Comparison of ENCODE assay signal across 8 cellular contexts in the genomic region with DNA sequence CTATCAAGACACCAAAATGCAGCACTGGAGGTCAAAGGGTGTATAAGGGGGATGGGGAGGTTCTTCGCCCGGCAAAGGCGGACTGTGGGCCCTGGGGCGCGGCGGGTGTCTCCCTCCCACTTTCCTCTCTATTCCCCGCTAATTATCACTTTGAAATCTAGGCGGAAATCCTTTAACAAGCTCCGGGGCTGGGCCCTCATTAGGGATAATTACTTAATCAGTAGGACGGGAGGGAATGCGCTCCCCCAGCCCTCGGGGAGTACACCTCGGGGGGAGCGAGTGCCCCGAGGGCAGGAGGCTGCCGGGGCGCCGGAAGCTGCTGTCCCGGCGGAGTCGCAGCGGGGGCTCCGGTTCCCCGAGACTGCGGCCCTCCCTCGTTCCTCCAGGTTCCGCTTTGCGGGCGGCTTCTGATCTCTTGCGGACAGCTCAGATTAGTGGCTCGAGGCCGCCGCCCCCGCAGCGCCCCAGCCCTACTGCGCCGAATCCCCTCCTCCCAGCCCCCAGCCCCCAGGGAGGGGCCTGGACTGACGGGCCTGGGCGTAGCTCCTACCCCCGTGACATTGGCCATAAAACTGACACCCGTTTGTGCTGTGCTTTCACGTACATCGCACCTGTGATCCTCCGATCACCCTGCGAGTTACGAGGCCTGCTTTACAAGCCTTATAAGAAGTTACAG. TPM values are rescaled to one million over a fixed set of nuclear protein-coding genes. Genes with fewer than 3 reads are reported as not detected.
DNase-seq lines count a peak whose midpoint lies in the region; ATAC-seq and TF ChIP-seq lines count a peak whose summit lies in the region.

No MANE protein-coding gene starts in this region.

- intact Hi-C loops in Calu3 (cut with micrococcal nuclease; ENCODE audit: unreplicated experiment) = no loop called here
- intact Hi-C loops in PC-3 (cut with micrococcal nuclease) = no loop called here
- intact Hi-C loops in head of caudate nucleus (cut with DNase I) = no loop called here
- intact Hi-C loops in tibial artery (cut with DNase I; ENCODE audit: low total_unique reads) = no loop called here

- H3K9me3 Mint-ChIP-seq in Calu3 (ENCODE audit: low read depth, unreplicated experiment) = peaks cover 7% of the 10 kb centered on the region

- H3K18ac ChIP-seq in trophoblast cell (ENCODE audit: low read length) = no peak overlapping the region

- no peak overlapping the region for H3K4ac ChIP-seq in trophoblast cell (ENCODE audit: low read depth, low read length)

- H3K9me2 ChIP-seq in PC-3 (replicated peaks; ENCODE audit: low read length) = no peaks in the 10 kb centered on the region

- no peak overlapping the region for H2BK12ac ChIP-seq in trophoblast cell (ENCODE audit: low read length)

- H3K14ac ChIP-seq in trophoblast cell (ENCODE audit: low read length) = no peak overlapping the region

- H3K27me3 Mint-ChIP-seq in Calu3 (ENCODE audit: unreplicated experiment) = peaks cover 82% of the 10 kb centered on the region

- no peak overlapping the region for H4K12ac ChIP-seq in trophoblast cell (ENCODE audit: low read depth, low read length)

- H3K4me1 ChIP-seq in PC-3 (ENCODE audit: insufficient read depth, low read length) (peaks cover 17% of the 10 kb centered on the region), trophoblast cell (ENCODE audit: control insufficient read depth in 1 of 2, insufficient read depth in 2 of 2, low read length in 2 of 2) (peaks cover 7 to 15% of the 10 kb centered on the region in 2 experiments), tibial artery (peaks cover 0 to 11% (median 5%) of the 10 kb centered on the region in 4 donors)

- peak overlapping the region; percentile 79 for H3K4me2 ChIP-seq in PC-3 (ENCODE audit: low read length)
- peak overlapping the region; percentile 69 for H3K4me2 ChIP-seq in trophoblast cell (ENCODE audit: low read length)

- H3K23ac ChIP-seq in trophoblast cell (ENCODE audit: low read length) = no peak overlapping the region

- no CpG with 5 or more reads among the region's 46 CpGs for WGBS in trophoblast cell (ENCODE audit: extremely low coverage, insufficient coverage, insufficient read length)

- no peak overlapping the region for H2BK120ac ChIP-seq in trophoblast cell (ENCODE audit: insufficient read depth, low read length, poor library complexity)

- no peak overlapping the region for H3K27ac Mint-ChIP-seq in Calu3 (ENCODE audit: unreplicated experiment)

- no peaks in the 10 kb centered on the region for H3F3A ChIP-seq in PC-3 (ENCODE audit: low read length, unreplicated experiment)

- H3K4me1 Mint-ChIP-seq in Calu3 (ENCODE audit: low read depth, unreplicated experiment) = no peaks in the 10 kb centered on the region

- POLR2A ChIA-PET in PC-3 (lab: Charles Lee; ENCODE audit: unreplicated experiment) = interaction anchor here (0.6 to 0.7 kb wide), 2 partner anchors 18 to 115 kb away, joined by 3 read pairs; no protein-coding TSS in a partner anchor

- H3K9me3 ChIP-seq in PC-3 (ENCODE audit: low read length) = no peaks in the 10 kb centered on the region
- H3K9me3 ChIP-seq in trophoblast cell (ENCODE audit: insufficient read depth, low read depth, low read length) = peaks cover 3% of the 10 kb centered on the region
- H3K9me3 ChIP-seq in tibial artery = no peaks in the 10 kb centered on the region

- ATAC-seq in HG02678 (IDR thresholded peaks at IDR 0.05; ENCODE audit: unreplicated experiment) (peak; percentile 63), PC-3 (peak; percentile 88)

- no peak overlapping the region for H3K27ac ChIP-seq in PC-3 (ENCODE audit: low read length)
- H3K27ac ChIP-seq in trophoblast cell (ENCODE audit: low read depth, low read length) = no peak overlapping the region
- no peak overlapping the region for H3K27ac ChIP-seq in tibial artery

- H2AFZ ChIP-seq in PC-3 (ENCODE audit: low read length) = peak overlapping the region; percentile 83
- H2AFZ ChIP-seq in trophoblast cell (ENCODE audit: insufficient read depth, low read length, poor library complexity) = no peak overlapping the region

- DNase-seq in Calu3 (peak; percentile 72), PC-3 (peak; percentile 47), head of caudate nucleus (peak; percentile 5 to 84 (median 60)), trophoblast cell (peak; percentile 4 to 8), tibial artery (peak; percentile 46 to 70), HK-2 (ENCODE audit: unreplicated experiment) (no peak)
- DNase-seq in activated effector memory CD4-positive, alpha-beta T cell treated with anti-CD3 and anti-CD28 coated beads, Interleukin-2, amount 50 U/mL, for 16 hours = peak; percentile 93

- TF ChIP-seq CTCF in Calu3 (IDR thresholded peaks at IDR 0.05; ENCODE audit: unreplicated experiment) (no peak), PC-3 (conservative IDR thresholded peaks at IDR 0.05; ENCODE audit: low read depth, low read length) (no peak), tibial artery (IDR thresholded peaks at IDR 0.05) (no peak)

- H3K9ac ChIP-seq in PC-3 (ENCODE audit: low read length) = peak overlapping the region; percentile 53
- H3K9ac ChIP-seq in trophoblast cell (ENCODE audit: low read length) = no peak overlapping the region

- H4K20me1 ChIP-seq in PC-3 (ENCODE audit: low read length) = no peaks in the 10 kb centered on the region

- H4K91ac ChIP-seq in trophoblast cell (ENCODE audit: low read depth, low read length) = no peak overlapping the region

- H3K27me3 ChIP-seq in PC-3 (ENCODE audit: low read length) (no peaks in the 10 kb centered on the region), trophoblast cell (ENCODE audit: insufficient read depth, low read length) (peaks cover 10% of the 10 kb centered on the region), tibial artery (peaks cover 0 to 44% of the 10 kb centered on the region in 2 donors)

- no peaks in the 10 kb centered on the region for H3K79me2 ChIP-seq in PC-3 (ENCODE audit: low read length)
- no peaks in the 10 kb centered on the region for H3K79me2 ChIP-seq in trophoblast cell (ENCODE audit: control insufficient read depth, insufficient read depth, low read length, poor library complexity)

- H3K36me3 Mint-ChIP-seq in Calu3 (ENCODE audit: insufficient read depth, unreplicated experiment) = no peaks in the 10 kb centered on the region

- CTCF ChIA-PET in Calu3 (lab: Charles Lee) = interaction anchor here (0.6 to 1.6 kb wide), 7 partner anchors 13 to 1173 kb away, joined by 3 to 7 read pairs (median 4); partner anchors contain the start of genes ATF6B and SFTA2
- CTCF ChIA-PET in PC-3 (lab: Charles Lee) = no interaction called here

- no peak overlapping the region for H2BK5ac ChIP-seq in trophoblast cell (ENCODE audit: low read depth, low read length, poor library complexity)

- H3K4me3 ChIP-seq in PC-3 (ENCODE audit: low read length) (peak overlapping the region; percentile 64), trophoblast cell (ENCODE audit: low read depth, low read length) (peak overlapping the region; percentile 37), tibial artery (peak overlapping the region; percentile 34 to 46)

- no peak overlapping the region for H4K8ac ChIP-seq in trophoblast cell (ENCODE audit: low read depth, low read length)

- no peaks in the 10 kb centered on the region for H3K79me1 ChIP-seq in trophoblast cell (ENCODE audit: low read length)

- BruUV-seq in Calu3 (replicated peaks; lab: Mats Ljungman, UMichigan) (no TSS peak), PC-3 (replicated peaks; lab: Mats Ljungman, UMichigan) (TSS peak; percentile 77)

- H3K36me3 ChIP-seq in PC-3 (ENCODE audit: low read depth, low read length) = no peaks in the 10 kb centered on the region
- H3K36me3 ChIP-seq in trophoblast cell (ENCODE audit: control insufficient read depth in 1 of 2, insufficient read depth in 2 of 2, low read length in 2 of 2) = no peaks in the 10 kb centered on the region
- no peaks in the 10 kb centered on the region for H3K36me3 ChIP-seq in tibial artery

- H2AK5ac ChIP-seq in trophoblast cell (ENCODE audit: low read length) = no peak overlapping the region

- H3K4me3 Mint-ChIP-seq in Calu3 (ENCODE audit: low read depth, unreplicated experiment) = peak overlapping the region; percentile 46

RNA-seq across cellular contexts. Expression of gene MUCL3, which starts 14.7 kb away (rescaled TPM):
- total RNA-seq in Calu3 (2022) (0.07 and 0.15 TPM in 2 replicates), PC-3 (2014; rRNA removed) (0.04 TPM in 1 of 2 replicates, not detected in the other)
- 0.01 and 0.03 TPM in 2 replicates for polyA plus RNA-seq in trophoblast cell (2013)

RNA-seq across cellular contexts. Expression of gene SFTA2, which starts 23.5 kb away (rescaled TPM):
- 184 and 246 TPM in 2 replicates for total RNA-seq in Calu3 (2022)
- not detected in 2 replicates for total RNA-seq in PC-3 (2014; rRNA removed)
- not detected in 2 replicates for polyA plus RNA-seq in trophoblast cell (2013)

RNA-seq across cellular contexts. Expression of gene MUC21, which starts 28.0 kb away (rescaled TPM):
- total RNA-seq in Calu3 (2022) (not detected in 2 replicates), PC-3 (2014; rRNA removed) (not detected in 2 replicates)
- polyA plus RNA-seq in trophoblast cell (2013) = not detected in 2 replicates

RNA-seq across cellular contexts. Expression of gene VARS2, which starts 41.5 kb away (rescaled TPM):
- 33.0 and 34.2 TPM in 2 replicates for total RNA-seq in Calu3 (2022)
- total RNA-seq in PC-3 (2014; rRNA removed) = 66.5 and 87.8 TPM in 2 replicates
- 10.5 and 10.6 TPM in 2 replicates for polyA plus RNA-seq in trophoblast cell (2013)

RNA-seq across cellular contexts. Expression of gene GTF2H4, which starts 47.5 kb away (rescaled TPM):
- total RNA-seq in Calu3 (2022) = 70.5 and 80.0 TPM in 2 replicates
- total RNA-seq in PC-3 (2014; rRNA removed) = 21.7 and 28.7 TPM in 2 replicates
- polyA plus RNA-seq in trophoblast cell (2013) = 38.3 and 38.5 TPM in 2 replicates

Comparison
In these comparisons a context has a peak if more than half of its experiments do, and no peak if none do; other contexts are left out.
1. RNA of gene SFTA2, which starts 23.5 kb away (total RNA-seq): 184 to 246 TPM in Calu3; not detected in PC-3; every median in the first group is over 100 times any median in the second.
2. Peak in every context shown above with its lines, with median percentiles within 50 percentile points of each other: H3K4me3 ChIP-seq.